26 cellular contexts compared by ENCODE assay signal in genomic region chr19:1290245-1290698, GRCh38. TPM values are rescaled to one million over a fixed set of nuclear protein-coding genes. Genes with fewer than 3 reads are reported as not detected.
"Had no signal": no experiment of that assay in that cellular context is flagged by ENCODE, and none has a peak within 500 bp of the region (broad histone marks: within the 10 kb centered on the region; RNA-seq: fewer than 3 reads in every experiment).

No MANE protein-coding gene starts in this region.

- H3K4me3 ChIP-seq: adrenal gland, SJSA1 had no signal

- DNase-seq: activated CD4-positive, alpha-beta T cell treated with anti-CD3 and anti-CD28 coated beads for 4 hours; activated CD4-positive, alpha-beta T cell treated with anti-CD3 and anti-CD28 coated beads, Interleukin-2, amount 50 U/mL, for 4 hours; activated CD8-positive, alpha-beta memory T cell treated with anti-CD3 and anti-CD28 coated beads, Interleukin-2, amount 50 U/mL, for 48 hours; activated CD8-positive, alpha-beta T cell treated with anti-CD3 and anti-CD28 coated beads, Interleukin-2, amount 10 ng/mL, durations not matched to agents 7 days and 5 days; activated naive CD4-positive, alpha-beta T cell treated with anti-CD3 and anti-CD28 coated beads, Interleukin-2, amount 50 U/mL, for 16 hours; activated naive CD8-positive, alpha-beta T cell treated with anti-CD3 and anti-CD28 coated beads, Interleukin-2, amount 10 ng/mL, durations not matched to agents 7 days and 5 days; activated T-cell treated with anti-CD3 and anti-CD28 coated beads, Interleukin-2, amount 50 U/mL, for 1 hour; adrenal gland; anterior cingulate cortex; KG1; NCI-H1048; NCI-H1417; NCI-H2029; NCI-H2107; NCI-H345; NCI-H510A; NCI-H526 treated with DMSO at 0.1 percent for 48 hours; NCI-H82; SHP77 had no signal

- FAIRE-seq: RCC 7860 had no signal

- H3K36me3 ChIP-seq: adrenal gland, SJSA1 had no signal

- H3K27ac ChIP-seq: adrenal gland, SJSA1 had no signal

- H3K9me3 ChIP-seq: adrenal gland, SJSA1 had no signal

- ATAC-seq: activated CD4-positive, CD25-positive, alpha-beta regulatory T cell treated with anti-CD3 and anti-CD28 coated beads, Interleukin-2, amount 50 U/mL, for 24 hours; activated CD8-positive, alpha-beta T cell treated with anti-CD3 and anti-CD28 coated beads, Interleukin-2, amount 10 ng/mL, durations not matched to agents 7 days and 5 days; SK-N-SH treated with all-trans-retinoic acid at 6 μM for 48 hours had no signal

RNA-seq across cellular contexts. Expression of gene EFNA2, which starts 4.6 kb away (rescaled TPM):
- total RNA-seq: activated CD8-positive, alpha-beta T cell treated with anti-CD3 and anti-CD28 coated beads, Interleukin-2, amount 10 ng/mL, durations not matched to agents 7 days and 5 days; activated naive CD8-positive, alpha-beta T cell treated with anti-CD3 and anti-CD28 coated beads, Interleukin-2, amount 10 ng/mL, durations not matched to agents 7 days and 5 days; adrenal gland; cardiac septum; LHCN-M2; M059J; SJSA1 had no signal
- polyA plus RNA-seq: adrenal gland had no signal
